Comparison of ENCODE assay signal across 1 cellular context in genomic region chr20:40880716-40881104, GRCh38.
TF ChIP-seq lines count a peak whose summit lies in the region.

No MANE protein-coding gene starts in this region.

TF ChIP-seq in GM12878, 131 proteins besides CTCF, POLR2A, EP300 and RAD21:
- TF ChIP-seq REST (IDR thresholded peaks at IDR 0.05; ENCODE audit: low read depth, low read length) (no peak), CBFB (IDR thresholded peaks at IDR 0.05; ENCODE audit: low read depth) (no peak), SKIL (IDR thresholded peaks at IDR 0.05; ENCODE audit: low read depth, poor library complexity, severe bottlenecking) (no peak), ZNF24 (IDR thresholded peaks at IDR 0.05) (no peak), PAX8 (IDR thresholded peaks at IDR 0.05) (no peak), RAD51 (IDR thresholded peaks at IDR 0.05) (no peak), ZBTB4 (CRISPR knock-in tag; IDR thresholded peaks at IDR 0.05) (no peak), JUNB (IDR thresholded peaks at IDR 0.05) (no peak), ZBED1 (IDR thresholded peaks at IDR 0.05; ENCODE audit: borderline replicate concordance) (no peak), NFYA (IDR thresholded peaks at IDR 0.05; ENCODE audit: borderline replicate concordance, low read depth, low read length) (no peak), SMAD1 (IDR thresholded peaks at IDR 0.05; ENCODE audit: low read depth, partially characterized antibody) (no peak), RB1 (IDR thresholded peaks at IDR 0.05; ENCODE audit: borderline replicate concordance) (no peak), YY1 (IDR thresholded peaks at IDR 0.05; ENCODE audit: low read depth, low read length) (no peak), FOXK2 (IDR thresholded peaks at IDR 0.05) (no peak), NR2F1 (conservative IDR thresholded peaks at IDR 0.05) (no peak), SIX5 (IDR thresholded peaks at IDR 0.05; ENCODE audit: low read depth, low read length, severe bottlenecking) (no peak)
- TF ChIP-seq, protein P1, sequence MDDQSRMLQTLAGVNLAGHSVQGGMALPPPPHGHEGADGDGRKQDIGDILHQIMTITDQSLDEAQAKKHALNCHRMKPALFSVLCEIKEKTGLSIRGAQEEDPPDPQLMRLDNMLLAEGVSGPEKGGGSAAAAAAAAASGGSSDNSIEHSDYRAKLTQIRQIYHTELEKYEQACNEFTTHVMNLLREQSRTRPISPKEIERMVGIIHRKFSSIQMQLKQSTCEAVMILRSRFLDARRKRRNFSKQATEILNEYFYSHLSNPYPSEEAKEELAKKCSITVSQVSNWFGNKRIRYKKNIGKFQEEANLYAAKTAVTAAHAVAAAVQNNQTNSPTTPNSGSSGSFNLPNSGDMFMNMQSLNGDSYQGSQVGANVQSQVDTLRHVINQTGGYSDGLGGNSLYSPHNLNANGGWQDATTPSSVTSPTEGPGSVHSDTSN (IDR thresholded peaks at IDR 0.05; ENCODE audit: insufficient replicate concordance, low read depth, low read length) = no peak
- TF ChIP-seq, protein P2, sequence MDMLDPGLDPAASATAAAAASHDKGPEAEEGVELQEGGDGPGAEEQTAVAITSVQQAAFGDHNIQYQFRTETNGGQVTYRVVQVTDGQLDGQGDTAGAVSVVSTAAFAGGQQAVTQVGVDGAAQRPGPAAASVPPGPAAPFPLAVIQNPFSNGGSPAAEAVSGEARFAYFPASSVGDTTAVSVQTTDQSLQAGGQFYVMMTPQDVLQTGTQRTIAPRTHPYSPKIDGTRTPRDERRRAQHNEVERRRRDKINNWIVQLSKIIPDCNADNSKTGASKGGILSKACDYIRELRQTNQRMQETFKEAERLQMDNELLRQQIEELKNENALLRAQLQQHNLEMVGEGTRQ (IDR thresholded peaks at IDR 0.05; ENCODE audit: borderline replicate concordance, low read depth, low read length) = no peak
TF ChIP-seq in GM12878: peak in this region for 0.
